In genomic region chr12:6852651-6853354, GRCh38 we compare ENCODE assay signal across 8 cellular contexts. TPM values are rescaled to one million over a fixed set of nuclear protein-coding genes. Genes with fewer than 3 reads are reported as not detected.
DNase-seq lines count a peak whose midpoint lies in the region; ATAC-seq and TF ChIP-seq lines count a peak whose summit lies in the region.

No MANE protein-coding gene starts in this region.

- H3K4me2 ChIP-seq in neural progenitor cell, result peak overlapping the region; percentile 82

- peaks cover 19% of the 10 kb centered on the region for H3K4me1 ChIP-seq in neural progenitor cell
- peaks cover 13 to 23% (median 16%) of the 10 kb centered on the region in 4 donors for H3K4me1 ChIP-seq in upper lobe of left lung

- peak; percentile 19 to 21 for ATAC-seq in activated T-cell treated with anti-CD3 and anti-CD28 coated beads, Interleukin-2, amount 50 U/mL, for 4 hours
- ATAC-seq in upper lobe of left lung (ENCODE audit: low FRiP score in 2 of 2) (no peak), HG02885 (IDR thresholded peaks at IDR 0.05; ENCODE audit: poor library complexity, unreplicated experiment) (no peak)

- H3K9me3 ChIP-seq in neural progenitor cell (ENCODE audit: low read depth) (no peaks in the 10 kb centered on the region), upper lobe of left lung (no peaks in the 10 kb centered on the region)

- H3F3A ChIP-seq in neural progenitor cell (ENCODE audit: low read depth), result peaks cover 34% of the 10 kb centered on the region

- WGBS in upper lobe of left lung, 2 donors, result 1 to 3% methylated on average over 16 to 18 of the region's 18 CpGs

- H3K79me2 ChIP-seq in neural progenitor cell (ENCODE audit: low read depth), result peaks cover 54% of the 10 kb centered on the region

- no peak for TF ChIP-seq EP300 in upper lobe of left lung (IDR thresholded peaks at IDR 0.05)

- TF ChIP-seq POLR2A in upper lobe of left lung (IDR thresholded peaks at IDR 0.05), result no peak

- H3K4me1 Mint-ChIP-seq in activated T-cell treated with anti-CD3 and anti-CD28 coated beads, Interleukin-2, amount 50 U/mL, for 4 hours (ENCODE audit: low read depth), result peaks cover 25% of the 10 kb centered on the region
- H3K4me1 Mint-ChIP-seq in neural progenitor cell, result peaks cover 37% of the 10 kb centered on the region

- peaks cover 17% of the 10 kb centered on the region for H3K36me3 Mint-ChIP-seq in activated T-cell treated with anti-CD3 and anti-CD28 coated beads, Interleukin-2, amount 50 U/mL, for 4 hours (ENCODE audit: insufficient read depth)
- peaks cover 30% of the 10 kb centered on the region for H3K36me3 Mint-ChIP-seq in neural progenitor cell

- DNase-seq in GM12864 (ENCODE audit: low read depth), result no peak
- peak; percentile 32 for DNase-seq in NCI-H774 (lab: John Stamatoyannopoulos, UW)
- DNase-seq in activated T-cell treated with anti-CD3 and anti-CD28 coated beads, Interleukin-2, amount 50 U/mL, for 4 hours, result peak; percentile 41
- peak; percentile 86 for DNase-seq in fibroblast of gingiva (ENCODE audit: low read depth)
- DNase-seq in neural progenitor cell (ENCODE audit: low spot score), result peak; percentile 64
- no peak for DNase-seq in upper lobe of left lung
- no peak for DNase-seq in GDM1 (lab: John Stamatoyannopoulos, UW)

- peak overlapping the region; percentile 94 for H3K4me3 Mint-ChIP-seq in activated T-cell treated with anti-CD3 and anti-CD28 coated beads, Interleukin-2, amount 50 U/mL, for 4 hours
- peak overlapping the region; percentile 93 for H3K4me3 Mint-ChIP-seq in neural progenitor cell

- H3K4me3 ChIP-seq in GM12864 (ENCODE audit: low read depth, low read length) (peak overlapping the region; percentile 63), neural progenitor cell (peak overlapping the region; percentile 73), upper lobe of left lung (peak overlapping the region; percentile 56 to 71 (median 67))

- H3K27me3 Mint-ChIP-seq in activated T-cell treated with anti-CD3 and anti-CD28 coated beads, Interleukin-2, amount 50 U/mL, for 4 hours (ENCODE audit: low read depth), result no peaks in the 10 kb centered on the region
- peaks cover 7% of the 10 kb centered on the region for H3K27me3 Mint-ChIP-seq in neural progenitor cell (ENCODE audit: insufficient read depth, low read depth)

- peaks cover 2% of the 10 kb centered on the region for H3K36me3 ChIP-seq in neural progenitor cell
- H3K36me3 ChIP-seq in upper lobe of left lung, result peaks cover 8 to 29% (median 23%) of the 10 kb centered on the region in 4 donors

- H3K27ac Mint-ChIP-seq in neural progenitor cell, result peak overlapping the region; percentile 74

- H3K27ac ChIP-seq in neural progenitor cell, result peak overlapping the region; percentile 2
- H3K27ac ChIP-seq in upper lobe of left lung, result peak overlapping the region; percentile 6 to 94 (median 91)

- H4K20me1 ChIP-seq in neural progenitor cell (ENCODE audit: low read depth), result peaks cover 32% of the 10 kb centered on the region

- no peak overlapping the region for H3K9ac ChIP-seq in neural progenitor cell

- H2AFZ ChIP-seq in neural progenitor cell (replicated peaks), result no peak overlapping the region

- no peaks in the 10 kb centered on the region for H3K27me3 ChIP-seq in neural progenitor cell
- no peaks in the 10 kb centered on the region for H3K27me3 ChIP-seq in upper lobe of left lung

- H3K9me3 Mint-ChIP-seq in activated T-cell treated with anti-CD3 and anti-CD28 coated beads, Interleukin-2, amount 50 U/mL, for 4 hours, result no peaks in the 10 kb centered on the region
- no peaks in the 10 kb centered on the region for H3K9me3 Mint-ChIP-seq in neural progenitor cell

- no peak for TF ChIP-seq CTCF in GM12864 (IDR thresholded peaks at IDR 0.05; ENCODE audit: low read depth, low read length, missing control alignments)
- TF ChIP-seq CTCF in neural progenitor cell (IDR thresholded peaks at IDR 0.05), result no peak
- no peak for TF ChIP-seq CTCF in upper lobe of left lung (IDR thresholded peaks at IDR 0.05)

RNA-seq across cellular contexts. Expression of gene USP5, which starts 0.9 kb away (rescaled TPM):
- total RNA-seq in activated T-cell treated with anti-CD3 and anti-CD28 coated beads, Interleukin-2, amount 50 U/mL, for 4 hours, result 100 to 1,000 TPM; 169 to 192 (median 176) TPM
- 60.9 and 101 TPM in 2 replicates for total RNA-seq in neural progenitor cell (ENCODE audit: low replicate concordance)
- total RNA-seq in upper lobe of left lung, result 10 to 100 TPM; 22.6 to 77.0 (median 35.6) TPM

RNA-seq across cellular contexts. Expression of gene CDCA3, which starts 1.7 kb away (rescaled TPM):
- 1 to 10 TPM; 1.7 to 4.0 (median 3.1) TPM for total RNA-seq in activated T-cell treated with anti-CD3 and anti-CD28 coated beads, Interleukin-2, amount 50 U/mL, for 4 hours
- total RNA-seq in neural progenitor cell (ENCODE audit: low replicate concordance) (62.1 and 73.5 TPM in 2 replicates), upper lobe of left lung (10 to 100 TPM in 1 of 6 donors, 1 to 10 TPM in 3, under 1 TPM in 1, not detected in 1; 0.39 to 10.3 (median 2.8) TPM)

RNA-seq across cellular contexts. Expression of gene GNB3, which starts 12.1 kb away (rescaled TPM):
- under 1 TPM; 0.13 to 0.90 (median 0.38) TPM for total RNA-seq in activated T-cell treated with anti-CD3 and anti-CD28 coated beads, Interleukin-2, amount 50 U/mL, for 4 hours
- total RNA-seq in neural progenitor cell (ENCODE audit: low replicate concordance) (2.7 and 7.6 TPM in 2 replicates), upper lobe of left lung (1 to 10 TPM in 2 of 6 donors, under 1 TPM in 3, not detected in 1; 0.44 to 1.4 (median 0.86) TPM)

RNA-seq across cellular contexts. Expression of gene TPI1, which starts 14.5 kb away (rescaled TPM):
- total RNA-seq in activated T-cell treated with anti-CD3 and anti-CD28 coated beads, Interleukin-2, amount 50 U/mL, for 4 hours, result 1,000 to 10,000 TPM; 1,135 to 1,217 (median 1,169) TPM
- total RNA-seq in neural progenitor cell (ENCODE audit: low replicate concordance) (1,038 and 1,695 TPM in 2 replicates), upper lobe of left lung (100 to 1,000 TPM; 137 to 407 (median 309) TPM)

RNA-seq across cellular contexts. Expression of gene SPSB2, which starts 20.3 kb away (rescaled TPM):
- total RNA-seq in activated T-cell treated with anti-CD3 and anti-CD28 coated beads, Interleukin-2, amount 50 U/mL, for 4 hours, result 1 to 10 TPM; 5.6 to 8.5 (median 6.7) TPM
- 0.65 and 6.6 TPM in 2 replicates for total RNA-seq in neural progenitor cell (ENCODE audit: low replicate concordance)
- total RNA-seq in upper lobe of left lung, result 10 to 100 TPM; 27.7 to 63.3 (median 35.0) TPM

Comparison
In these comparisons a context has a peak if more than half of its experiments do, and no peak if none do; other contexts are left out.
1. DNase-seq: peak in NCI-H774 (single experiment), activated T-cell treated with anti-CD3 and anti-CD28 coated beads, Interleukin-2, amount 50 U/mL, for 4 hours (single experiment), fibroblast of gingiva (single experiment) and neural progenitor cell (single experiment); none in GM12864 (single experiment), upper lobe of left lung (0 of 2) and GDM1 (single experiment).
2. ATAC-seq: peak in activated T-cell treated with anti-CD3 and anti-CD28 coated beads, Interleukin-2, amount 50 U/mL, for 4 hours (2 of 2); none in upper lobe of left lung (0 of 2) and HG02885 (single experiment).
3. Peak in every context shown above with its lines, with median percentiles within 50 percentile points of each other: H3K4me3 ChIP-seq.